In the genomic region with DNA sequence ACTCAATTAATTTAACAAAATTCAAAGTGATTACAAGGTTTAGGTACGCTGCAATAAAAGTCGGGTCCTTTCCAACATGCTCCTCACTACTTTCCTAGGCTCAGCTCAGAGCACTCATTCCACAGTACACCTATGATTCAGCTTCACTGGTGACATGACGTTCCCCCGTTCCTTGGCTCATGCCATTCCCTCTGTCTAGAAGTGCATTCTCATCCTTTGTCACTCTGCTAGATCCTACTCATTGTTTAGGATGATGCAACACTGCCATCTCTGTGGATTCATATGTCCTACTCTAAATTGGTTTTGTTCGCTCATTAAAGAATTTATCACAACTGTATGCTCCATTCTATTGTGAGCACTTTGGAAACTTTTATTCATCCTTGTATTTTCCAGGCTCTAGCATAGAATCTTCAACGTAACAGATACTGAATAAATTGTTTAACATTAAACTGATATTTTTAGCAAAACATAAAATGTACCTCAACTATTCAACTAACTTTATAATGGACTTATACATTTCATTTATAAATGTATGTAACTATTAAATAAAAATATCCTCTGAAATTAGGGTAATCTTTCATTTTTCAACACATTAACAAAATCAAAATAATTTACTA, we compare ENCODE assay signal across 1 cellular context.
TF ChIP-seq lines count a peak whose summit lies in the region.

No MANE protein-coding gene starts in this region.

TF ChIP-seq in K562, 482 proteins besides CTCF, POLR2A, EP300 and RAD21 (continued from another document and continues in another):
- TF ChIP-seq, protein P1, sequence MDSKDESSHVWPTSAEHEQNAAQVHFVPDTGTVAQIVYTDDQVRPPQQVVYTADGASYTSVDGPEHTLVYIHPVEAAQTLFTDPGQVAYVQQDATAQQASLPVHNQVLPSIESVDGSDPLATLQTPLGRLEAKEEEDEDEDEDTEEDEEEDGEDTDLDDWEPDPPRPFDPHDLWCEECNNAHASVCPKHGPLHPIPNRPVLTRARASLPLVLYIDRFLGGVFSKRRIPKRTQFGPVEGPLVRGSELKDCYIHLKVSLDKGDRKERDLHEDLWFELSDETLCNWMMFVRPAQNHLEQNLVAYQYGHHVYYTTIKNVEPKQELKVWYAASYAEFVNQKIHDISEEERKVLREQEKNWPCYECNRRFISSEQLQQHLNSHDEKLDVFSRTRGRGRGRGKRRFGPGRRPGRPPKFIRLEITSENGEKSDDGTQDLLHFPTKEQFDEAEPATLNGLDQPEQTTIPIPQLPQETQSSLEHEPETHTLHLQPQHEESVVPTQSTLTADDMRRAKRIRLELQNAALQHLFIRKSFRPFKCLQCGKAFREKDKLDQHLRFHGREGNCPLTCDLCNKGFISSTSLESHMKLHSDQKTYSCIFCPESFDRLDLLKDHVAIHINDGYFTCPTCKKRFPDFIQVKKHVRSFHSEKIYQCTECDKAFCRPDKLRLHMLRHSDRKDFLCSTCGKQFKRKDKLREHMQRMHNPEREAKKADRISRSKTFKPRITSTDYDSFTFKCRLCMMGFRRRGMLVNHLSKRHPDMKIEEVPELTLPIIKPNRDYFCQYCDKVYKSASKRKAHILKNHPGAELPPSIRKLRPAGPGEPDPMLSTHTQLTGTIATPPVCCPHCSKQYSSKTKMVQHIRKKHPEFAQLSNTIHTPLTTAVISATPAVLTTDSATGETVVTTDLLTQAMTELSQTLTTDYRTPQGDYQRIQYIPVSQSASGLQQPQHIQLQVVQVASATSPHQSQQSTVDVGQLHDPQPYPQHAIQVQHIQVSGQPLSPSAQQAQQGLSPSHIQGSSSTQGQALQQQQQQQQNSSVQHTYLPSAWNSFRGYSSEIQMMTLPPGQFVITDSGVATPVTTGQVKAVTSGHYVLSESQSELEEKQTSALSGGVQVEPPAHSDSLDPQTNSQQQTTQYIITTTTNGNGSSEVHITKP (IDR thresholded peaks at IDR 0.05; ENCODE audit: partially characterized antibody), result peak; percentile 68
- no peak for TF ChIP-seq DACH1 (IDR thresholded peaks at IDR 0.05; ENCODE audit: partially characterized antibody)
- peak; percentile 59; the same call in 1 of the 2 replicates for TF ChIP-seq SMARCC2 (IDR thresholded peaks at IDR 0.05; ENCODE audit: low read depth)
- TF ChIP-seq, protein P2, sequence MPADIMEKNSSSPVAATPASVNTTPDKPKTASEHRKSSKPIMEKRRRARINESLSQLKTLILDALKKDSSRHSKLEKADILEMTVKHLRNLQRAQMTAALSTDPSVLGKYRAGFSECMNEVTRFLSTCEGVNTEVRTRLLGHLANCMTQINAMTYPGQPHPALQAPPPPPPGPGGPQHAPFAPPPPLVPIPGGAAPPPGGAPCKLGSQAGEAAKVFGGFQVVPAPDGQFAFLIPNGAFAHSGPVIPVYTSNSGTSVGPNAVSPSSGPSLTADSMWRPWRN (IDR thresholded peaks at IDR 0.05; ENCODE audit: low read depth), result no peak
- no peak for TF ChIP-seq SNRNP70 (optimal IDR thresholded peaks at IDR 0.05; ENCODE audit: low read depth, low read length)
- no peak for TF ChIP-seq BCL6 (CRISPR knock-in tag; IDR thresholded peaks at IDR 0.05)
- TF ChIP-seq MCM2 (IDR thresholded peaks at IDR 0.05; ENCODE audit: low read depth), result no peak
- TF ChIP-seq HMGN3 (IDR thresholded peaks at IDR 0.05; ENCODE audit: borderline replicate concordance, extremely low read depth, insufficient read length, low read depth, low read length), result no peak
- peak; percentile 79 for TF ChIP-seq ZNF311 (CRISPR knock-in tag; IDR thresholded peaks at IDR 0.05)
- TF ChIP-seq KLF13 (tag; IDR thresholded peaks at IDR 0.05; ENCODE audit: borderline replicate concordance, low read depth), result no peak
- TF ChIP-seq KLF10 (CRISPR knock-in tag; IDR thresholded peaks at IDR 0.05), result no peak
- TF ChIP-seq CBX5 (IDR thresholded peaks at IDR 0.05; ENCODE audit: borderline replicate concordance, low read depth), result no peak
- no peak for TF ChIP-seq ZNF253 (CRISPR knock-in tag; conservative IDR thresholded peaks at IDR 0.05)
- no peak for TF ChIP-seq PHF8 (IDR thresholded peaks at IDR 0.05; ENCODE audit: borderline replicate concordance, low read length)
- no peak for TF ChIP-seq GABPB2 (CRISPR knock-in tag; conservative IDR thresholded peaks at IDR 0.05)
- no peak for TF ChIP-seq KAT8 (IDR thresholded peaks at IDR 0.05; ENCODE audit: low read depth)
- no peak for TF ChIP-seq BMI1 (IDR thresholded peaks at IDR 0.05; ENCODE audit: low read length)
- peak; percentile 73 for TF ChIP-seq CREM (IDR thresholded peaks at IDR 0.05; ENCODE audit: low read depth)
- TF ChIP-seq CCAR2 (IDR thresholded peaks at IDR 0.05; ENCODE audit: low read depth, low read length), result no peak
- TF ChIP-seq EHMT2 (IDR thresholded peaks at IDR 0.05), result peak; percentile 92
- no peak for TF ChIP-seq PTBP1 (IDR thresholded peaks at IDR 0.05; ENCODE audit: low read depth, low read length)
- no peak for TF ChIP-seq NEUROD1 (IDR thresholded peaks at IDR 0.05; ENCODE audit: borderline replicate concordance, low read depth, low read length, partially characterized antibody)
- TF ChIP-seq HLTF (IDR thresholded peaks at IDR 0.05), result no peak
- no peak for TF ChIP-seq XRCC3 (IDR thresholded peaks at IDR 0.05)
- no peak for TF ChIP-seq ZNF41 (CRISPR knock-in tag; conservative IDR thresholded peaks at IDR 0.05)
- no peak for TF ChIP-seq PHTF2 (CRISPR knock-in tag; IDR thresholded peaks at IDR 0.05)
- no peak for TF ChIP-seq RHOXF2B (CRISPR knock-in tag; conservative IDR thresholded peaks at IDR 0.05)
- TF ChIP-seq PHF20 (IDR thresholded peaks at IDR 0.05; ENCODE audit: partially characterized antibody), result no peak
- no peak for TF ChIP-seq U2AF2 (optimal IDR thresholded peaks at IDR 0.05; ENCODE audit: low read depth, low read length)
- TF ChIP-seq MCM3 (IDR thresholded peaks at IDR 0.05), result no peak
- TF ChIP-seq FOXM1 (IDR thresholded peaks at IDR 0.05; ENCODE audit: low read depth), result no peak
- TF ChIP-seq FOXM1 (CRISPR knock-in tag; IDR thresholded peaks at IDR 0.05; ENCODE audit: low read depth), result no peak
- TF ChIP-seq ZNF696 (CRISPR knock-in tag; conservative IDR thresholded peaks at IDR 0.05), result no peak
- TF ChIP-seq, protein P3, sequence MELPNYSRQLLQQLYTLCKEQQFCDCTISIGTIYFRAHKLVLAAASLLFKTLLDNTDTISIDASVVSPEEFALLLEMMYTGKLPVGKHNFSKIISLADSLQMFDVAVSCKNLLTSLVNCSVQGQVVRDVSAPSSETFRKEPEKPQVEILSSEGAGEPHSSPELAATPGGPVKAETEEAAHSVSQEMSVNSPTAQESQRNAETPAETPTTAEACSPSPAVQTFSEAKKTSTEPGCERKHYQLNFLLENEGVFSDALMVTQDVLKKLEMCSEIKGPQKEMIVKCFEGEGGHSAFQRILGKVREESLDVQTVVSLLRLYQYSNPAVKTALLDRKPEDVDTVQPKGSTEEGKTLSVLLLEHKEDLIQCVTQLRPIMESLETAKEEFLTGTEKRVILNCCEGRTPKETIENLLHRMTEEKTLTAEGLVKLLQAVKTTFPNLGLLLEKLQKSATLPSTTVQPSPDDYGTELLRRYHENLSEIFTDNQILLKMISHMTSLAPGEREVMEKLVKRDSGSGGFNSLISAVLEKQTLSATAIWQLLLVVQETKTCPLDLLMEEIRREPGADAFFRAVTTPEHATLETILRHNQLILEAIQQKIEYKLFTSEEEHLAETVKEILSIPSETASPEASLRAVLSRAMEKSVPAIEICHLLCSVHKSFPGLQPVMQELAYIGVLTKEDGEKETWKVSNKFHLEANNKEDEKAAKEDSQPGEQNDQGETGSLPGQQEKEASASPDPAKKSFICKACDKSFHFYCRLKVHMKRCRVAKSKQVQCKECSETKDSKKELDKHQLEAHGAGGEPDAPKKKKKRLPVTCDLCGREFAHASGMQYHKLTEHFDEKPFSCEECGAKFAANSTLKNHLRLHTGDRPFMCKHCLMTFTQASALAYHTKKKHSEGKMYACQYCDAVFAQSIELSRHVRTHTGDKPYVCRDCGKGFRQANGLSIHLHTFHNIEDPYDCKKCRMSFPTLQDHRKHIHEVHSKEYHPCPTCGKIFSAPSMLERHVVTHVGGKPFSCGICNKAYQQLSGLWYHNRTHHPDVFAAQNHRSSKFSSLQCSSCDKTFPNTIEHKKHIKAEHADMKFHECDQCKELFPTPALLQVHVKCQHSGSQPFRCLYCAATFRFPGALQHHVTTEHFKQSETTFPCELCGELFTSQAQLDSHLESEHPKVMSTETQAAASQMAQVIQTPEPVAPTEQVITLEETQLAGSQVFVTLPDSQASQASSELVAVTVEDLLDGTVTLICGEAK (IDR thresholded peaks at IDR 0.05), result peak; percentile 43; the same call in 1 of the 2 replicates
- TF ChIP-seq, protein P3 (CRISPR knock-in tag; IDR thresholded peaks at IDR 0.05), result no peak
- TF ChIP-seq CEBPB (tag; IDR thresholded peaks at IDR 0.05), result peak; percentile 99
- TF ChIP-seq, protein P4, sequence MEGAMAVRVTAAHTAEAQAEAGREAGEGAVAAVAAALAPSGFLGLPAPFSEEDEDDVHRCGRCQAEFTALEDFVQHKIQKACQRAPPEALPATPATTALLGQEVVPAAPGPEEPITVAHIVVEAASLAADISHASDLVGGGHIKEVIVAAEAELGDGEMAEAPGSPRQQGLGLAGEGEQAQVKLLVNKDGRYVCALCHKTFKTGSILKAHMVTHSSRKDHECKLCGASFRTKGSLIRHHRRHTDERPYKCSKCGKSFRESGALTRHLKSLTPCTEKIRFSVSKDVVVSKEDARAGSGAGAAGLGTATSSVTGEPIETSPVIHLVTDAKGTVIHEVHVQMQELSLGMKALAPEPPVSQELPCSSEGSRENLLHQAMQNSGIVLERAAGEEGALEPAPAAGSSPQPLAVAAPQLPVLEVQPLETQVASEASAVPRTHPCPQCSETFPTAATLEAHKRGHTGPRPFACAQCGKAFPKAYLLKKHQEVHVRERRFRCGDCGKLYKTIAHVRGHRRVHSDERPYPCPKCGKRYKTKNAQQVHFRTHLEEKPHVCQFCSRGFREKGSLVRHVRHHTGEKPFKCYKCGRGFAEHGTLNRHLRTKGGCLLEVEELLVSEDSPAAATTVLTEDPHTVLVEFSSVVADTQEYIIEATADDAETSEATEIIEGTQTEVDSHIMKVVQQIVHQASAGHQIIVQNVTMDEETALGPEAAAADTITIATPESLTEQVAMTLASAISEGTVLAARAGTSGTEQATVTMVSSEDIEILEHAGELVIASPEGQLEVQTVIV (CRISPR knock-in tag; IDR thresholded peaks at IDR 0.05; ENCODE audit: borderline replicate concordance), result no peak
- no peak for TF ChIP-seq ZNF174 (CRISPR knock-in tag; IDR thresholded peaks at IDR 0.05)
- no peak for TF ChIP-seq MAZ (CRISPR knock-in tag; conservative IDR thresholded peaks at IDR 0.05 in 1 of 2, IDR thresholded peaks at IDR 0.05 in 1 of 2)
- TF ChIP-seq HMG20A (CRISPR knock-in tag; conservative IDR thresholded peaks at IDR 0.05), result no peak
- TF ChIP-seq, protein P5, sequence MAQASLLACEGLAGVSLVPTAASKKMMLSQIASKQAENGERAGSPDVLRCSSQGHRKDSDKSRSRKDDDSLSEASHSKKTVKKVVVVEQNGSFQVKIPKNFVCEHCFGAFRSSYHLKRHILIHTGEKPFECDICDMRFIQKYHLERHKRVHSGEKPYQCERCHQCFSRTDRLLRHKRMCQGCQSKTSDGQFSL (CRISPR knock-in tag; IDR thresholded peaks at IDR 0.05), result no peak
- TF ChIP-seq, protein P5 (tag; IDR thresholded peaks at IDR 0.05), result no peak
- no peak for TF ChIP-seq FOXA3 (CRISPR knock-in tag; conservative IDR thresholded peaks at IDR 0.05 in 1 of 2, IDR thresholded peaks at IDR 0.05 in 1 of 2)
- TF ChIP-seq RFX7 (CRISPR knock-in tag; IDR thresholded peaks at IDR 0.05), result no peak
- TF ChIP-seq, protein P6, sequence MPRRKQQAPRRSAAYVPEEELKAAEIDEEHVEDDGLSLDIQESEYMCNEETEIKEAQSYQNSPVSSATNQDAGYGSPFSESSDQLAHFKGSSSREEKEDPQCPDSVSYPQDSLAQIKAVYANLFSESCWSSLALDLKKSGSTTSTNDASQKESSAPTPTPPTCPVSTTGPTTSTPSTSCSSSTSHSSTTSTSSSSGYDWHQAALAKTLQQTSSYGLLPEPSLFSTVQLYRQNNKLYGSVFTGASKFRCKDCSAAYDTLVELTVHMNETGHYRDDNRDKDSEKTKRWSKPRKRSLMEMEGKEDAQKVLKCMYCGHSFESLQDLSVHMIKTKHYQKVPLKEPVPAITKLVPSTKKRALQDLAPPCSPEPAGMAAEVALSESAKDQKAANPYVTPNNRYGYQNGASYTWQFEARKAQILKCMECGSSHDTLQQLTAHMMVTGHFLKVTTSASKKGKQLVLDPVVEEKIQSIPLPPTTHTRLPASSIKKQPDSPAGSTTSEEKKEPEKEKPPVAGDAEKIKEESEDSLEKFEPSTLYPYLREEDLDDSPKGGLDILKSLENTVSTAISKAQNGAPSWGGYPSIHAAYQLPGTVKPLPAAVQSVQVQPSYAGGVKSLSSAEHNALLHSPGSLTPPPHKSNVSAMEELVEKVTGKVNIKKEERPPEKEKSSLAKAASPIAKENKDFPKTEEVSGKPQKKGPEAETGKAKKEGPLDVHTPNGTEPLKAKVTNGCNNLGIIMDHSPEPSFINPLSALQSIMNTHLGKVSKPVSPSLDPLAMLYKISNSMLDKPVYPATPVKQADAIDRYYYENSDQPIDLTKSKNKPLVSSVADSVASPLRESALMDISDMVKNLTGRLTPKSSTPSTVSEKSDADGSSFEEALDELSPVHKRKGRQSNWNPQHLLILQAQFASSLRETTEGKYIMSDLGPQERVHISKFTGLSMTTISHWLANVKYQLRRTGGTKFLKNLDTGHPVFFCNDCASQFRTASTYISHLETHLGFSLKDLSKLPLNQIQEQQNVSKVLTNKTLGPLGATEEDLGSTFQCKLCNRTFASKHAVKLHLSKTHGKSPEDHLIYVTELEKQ (CRISPR knock-in tag; IDR thresholded peaks at IDR 0.05), result no peak
- no peak for TF ChIP-seq CHD1 (IDR thresholded peaks at IDR 0.05; ENCODE audit: low read length)
